ENCODE assay signal across 19 cellular contexts in genomic region chr9:113373255-113373654, GRCh38. TPM values are rescaled to one million over a fixed set of nuclear protein-coding genes. Genes with fewer than 3 reads are reported as not detected.
DNase-seq lines count a peak whose midpoint lies in the region; ATAC-seq and TF ChIP-seq lines count a peak whose summit lies in the region.
"Had no signal": no experiment of that assay in that cellular context is flagged by ENCODE, and none has a peak within 500 bp of the region (broad histone marks: within the 10 kb centered on the region; RNA-seq: fewer than 3 reads in every experiment).

No MANE protein-coding gene starts in this region.

- POLR2A ChIA-PET in activated CD4-positive, alpha-beta memory T cell treated with anti-CD3 and anti-CD28 coated beads for 36 hours (lab: Charles Lee), result no interaction called here

- peaks cover 11% of the 10 kb centered on the region for H3K4me1 Mint-ChIP-seq in activated T-helper 1 cell treated with anti-CD3 and anti-CD28 coated beads, Interleukin-12 subunit alpha, Interleukin-12 subunit beta, Interleukin-2, Interleukin-4 antibody, amounts not matched to agents 30 ng/mL and 10 ng/mL and 1 ng/mL, durations not matched to agents 14 hours and 24 hours and 36 hours (ENCODE audit: low read depth)
- H3K4me1 Mint-ChIP-seq in nephron progenitor cell, result peaks cover 16% of the 10 kb centered on the region
- peaks cover 11% of the 10 kb centered on the region for H3K4me1 Mint-ChIP-seq in activated CD4-positive, alpha-beta memory T cell treated with anti-CD3 and anti-CD28 coated beads for 36 hours (ENCODE audit: low read depth)

- no peaks in the 10 kb centered on the region for H3K9me3 Mint-ChIP-seq in activated T-helper 1 cell treated with anti-CD3 and anti-CD28 coated beads, Interleukin-12 subunit alpha, Interleukin-12 subunit beta, Interleukin-2, Interleukin-4 antibody, amounts not matched to agents 30 ng/mL and 10 ng/mL and 1 ng/mL, durations not matched to agents 14 hours and 24 hours and 36 hours
- no peaks in the 10 kb centered on the region for H3K9me3 Mint-ChIP-seq in nephron progenitor cell
- H3K9me3 Mint-ChIP-seq in activated CD4-positive, alpha-beta memory T cell treated with anti-CD3 and anti-CD28 coated beads for 36 hours, result no peaks in the 10 kb centered on the region
- H3K9me3 Mint-ChIP-seq: CD4-positive, CD25-positive, alpha-beta regulatory T cell; HFFc6 had no signal

- no peaks in the 10 kb centered on the region for H3K27me3 ChIP-seq in cardiac muscle cell

- H3K27me3 Mint-ChIP-seq in activated T-helper 1 cell treated with anti-CD3 and anti-CD28 coated beads, Interleukin-12 subunit alpha, Interleukin-12 subunit beta, Interleukin-2, Interleukin-4 antibody, amounts not matched to agents 30 ng/mL and 10 ng/mL and 1 ng/mL, durations not matched to agents 14 hours and 24 hours and 36 hours (ENCODE audit: insufficient read depth), result no peaks in the 10 kb centered on the region
- H3K27me3 Mint-ChIP-seq in nephron progenitor cell (ENCODE audit: low read depth, poor library complexity), result no peaks in the 10 kb centered on the region
- H3K27me3 Mint-ChIP-seq in activated CD4-positive, alpha-beta memory T cell treated with anti-CD3 and anti-CD28 coated beads for 36 hours, result no peaks in the 10 kb centered on the region
- H3K27me3 Mint-ChIP-seq: CD4-positive, CD25-positive, alpha-beta regulatory T cell had no signal

- ATAC-seq in left cardiac atrium, result no peak
- ATAC-seq in GM21529 (IDR thresholded peaks at IDR 0.05; ENCODE audit: unreplicated experiment), result no peak
- ATAC-seq: A549 had no signal

- H3K27ac ChIP-seq in cardiac muscle cell, result peak overlapping the region; percentile 8
- H3K27ac ChIP-seq: A549, GM23248 had no signal

- peaks cover 7% of the 10 kb centered on the region for H3K36me3 ChIP-seq in cardiac muscle cell

- CTCF ChIA-PET in activated CD4-positive, alpha-beta memory T cell treated with anti-CD3 and anti-CD28 coated beads for 36 hours (lab: Charles Lee), result no interaction called here

- no peaks in the 10 kb centered on the region for H3K4me1 ChIP-seq in cardiac muscle cell (ENCODE audit: low read depth)

- intact Hi-C loops in left cardiac atrium (cut with DNase I), result no loop called here
- intact Hi-C loops in activated T-helper 1 cell treated with anti-CD3 and anti-CD28 coated beads, Interleukin-12 subunit alpha, Interleukin-12 subunit beta, Interleukin-2, Interleukin-4 antibody, amounts not matched to agents 30 ng/mL and 10 ng/mL and 1 ng/mL, durations not matched to agents 14 hours and 24 hours and 36 hours (cut with micrococcal nuclease), result no loop called here
- intact Hi-C loops in activated CD4-positive, alpha-beta memory T cell treated with anti-CD3 and anti-CD28 coated beads for 36 hours (cut with micrococcal nuclease), result no loop called here

- no peak overlapping the region for H3K4me3 Mint-ChIP-seq in activated T-helper 1 cell treated with anti-CD3 and anti-CD28 coated beads, Interleukin-12 subunit alpha, Interleukin-12 subunit beta, Interleukin-2, Interleukin-4 antibody, amounts not matched to agents 30 ng/mL and 10 ng/mL and 1 ng/mL, durations not matched to agents 14 hours and 24 hours and 36 hours
- no peak overlapping the region for H3K4me3 Mint-ChIP-seq in nephron progenitor cell
- H3K4me3 Mint-ChIP-seq in activated CD4-positive, alpha-beta memory T cell treated with anti-CD3 and anti-CD28 coated beads for 36 hours, result no peak overlapping the region
- H3K4me3 Mint-ChIP-seq: HFFc6 had no signal

- DNase-seq in cardiac muscle cell (ENCODE audit: low read depth in 1 of 2, low spot score in 1 of 2) (no peak), left cardiac atrium (no peak), nephron progenitor cell (no peak), SK-N-DZ (ENCODE audit: low spot score) (no peak)
- no peak for DNase-seq in activated T-helper 1 cell treated with anti-CD3 and anti-CD28 coated beads, Interleukin-12 subunit alpha, Interleukin-12 subunit beta, Interleukin-2, Interleukin-4 antibody, amounts not matched to agents 30 ng/mL and 10 ng/mL and 1 ng/mL, durations not matched to agents 14 hours and 24 hours and 36 hours (ENCODE audit: low spot score)
- DNase-seq in activated CD4-positive, alpha-beta memory T cell treated with anti-CD3 and anti-CD28 coated beads for 36 hours, result no peak
- DNase-seq: Calu3; CD4-positive, CD25-positive, alpha-beta regulatory T cell; DMS79; GM23248; HFFc6; KG1; NCI-H1092; NCI-H1694 treated with DMSO at 0.1 percent for 48 hours; NCI-H510A; SHP77 treated with DMSO at 0.1 percent for 48 hours had no signal

- H3K36me3 Mint-ChIP-seq in activated T-helper 1 cell treated with anti-CD3 and anti-CD28 coated beads, Interleukin-12 subunit alpha, Interleukin-12 subunit beta, Interleukin-2, Interleukin-4 antibody, amounts not matched to agents 30 ng/mL and 10 ng/mL and 1 ng/mL, durations not matched to agents 14 hours and 24 hours and 36 hours (ENCODE audit: low read depth), result peaks cover 20% of the 10 kb centered on the region
- peaks cover 15% of the 10 kb centered on the region for H3K36me3 Mint-ChIP-seq in nephron progenitor cell (ENCODE audit: low read depth)
- peaks cover 5% of the 10 kb centered on the region for H3K36me3 Mint-ChIP-seq in activated CD4-positive, alpha-beta memory T cell treated with anti-CD3 and anti-CD28 coated beads for 36 hours

- peak overlapping the region; percentile 52 for H3K27ac Mint-ChIP-seq in activated T-helper 1 cell treated with anti-CD3 and anti-CD28 coated beads, Interleukin-12 subunit alpha, Interleukin-12 subunit beta, Interleukin-2, Interleukin-4 antibody, amounts not matched to agents 30 ng/mL and 10 ng/mL and 1 ng/mL, durations not matched to agents 14 hours and 24 hours and 36 hours
- H3K27ac Mint-ChIP-seq in nephron progenitor cell, result peak overlapping the region; percentile 70
- no peak overlapping the region for H3K27ac Mint-ChIP-seq in activated CD4-positive, alpha-beta memory T cell treated with anti-CD3 and anti-CD28 coated beads for 36 hours
- H3K27ac Mint-ChIP-seq: CD4-positive, CD25-positive, alpha-beta regulatory T cell; HFFc6 had no signal

- no peaks in the 10 kb centered on the region for H3K9me3 ChIP-seq in cardiac muscle cell (ENCODE audit: low read depth)
- H3K9me3 ChIP-seq: A549 had no signal

- no peak for TF ChIP-seq CTCF in cardiac muscle cell (IDR thresholded peaks at IDR 0.05; ENCODE audit: low read depth, low read length)
- TF ChIP-seq CTCF in nephron progenitor cell (IDR thresholded peaks at IDR 0.05), result no peak

- no peak overlapping the region for H3K4me3 ChIP-seq in cardiac muscle cell
- H3K4me3 ChIP-seq: A549, GM23248 had no signal

RNA-seq across cellular contexts. Expression of gene HDHD3, which starts 3.5 kb away (rescaled TPM):
- 44.6 and 45.5 TPM in 2 replicates for total RNA-seq in cardiac muscle cell
- 28.4 and 32.1 TPM in 2 replicates for polyA plus RNA-seq in cardiac muscle cell
- total RNA-seq in left cardiac atrium, result 10 to 100 TPM in 1 of 2 donors, 1 to 10 TPM in 1; 8.7 to 18.8 TPM
- total RNA-seq in activated T-helper 1 cell treated with anti-CD3 and anti-CD28 coated beads, Interleukin-12 subunit alpha, Interleukin-12 subunit beta, Interleukin-2, Interleukin-4 antibody, amounts not matched to agents 30 ng/mL and 10 ng/mL and 1 ng/mL, durations not matched to agents 14 hours and 24 hours and 36 hours, result 15.7 and 18.5 TPM in 2 replicates
- total RNA-seq in activated CD4-positive, alpha-beta memory T cell treated with anti-CD3 and anti-CD28 coated beads for 36 hours, result 10 to 100 TPM; 17.2 to 17.7 TPM
- 12.1 and 19.5 TPM in 2 replicates for polyA plus RNA-seq in SK-N-DZ (2014; cell fraction: cytosol; rRNA removed)
- 14.1 and 19.6 TPM in 2 replicates for polyA plus RNA-seq in SK-N-DZ (2014; cell fraction: nucleus; rRNA removed)

RNA-seq across cellular contexts. Expression of gene BSPRY, which starts 23.9 kb away (rescaled TPM):
- 0.32 and 1.2 TPM in 2 replicates for total RNA-seq in cardiac muscle cell
- polyA plus RNA-seq in cardiac muscle cell, result 0.93 and 2.1 TPM in 2 replicates
- total RNA-seq in left cardiac atrium, result 1 to 10 TPM in 1 of 2 donors, under 1 TPM in 1; 0.27 to 1.6 TPM
- total RNA-seq in activated T-helper 1 cell treated with anti-CD3 and anti-CD28 coated beads, Interleukin-12 subunit alpha, Interleukin-12 subunit beta, Interleukin-2, Interleukin-4 antibody, amounts not matched to agents 30 ng/mL and 10 ng/mL and 1 ng/mL, durations not matched to agents 14 hours and 24 hours and 36 hours, result 12.3 and 12.8 TPM in 2 replicates
- total RNA-seq in activated CD4-positive, alpha-beta memory T cell treated with anti-CD3 and anti-CD28 coated beads for 36 hours, result 1 to 10 TPM; 7.6 to 8.5 TPM
- polyA plus RNA-seq in SK-N-DZ (2014; cell fraction: cytosol; rRNA removed), result not detected in 2 replicates
- polyA plus RNA-seq in SK-N-DZ (2014; cell fraction: nucleus; rRNA removed), result not detected in 2 replicates
- total RNA-seq: GM23248, HFFc6, M059J had no signal
- polyA plus RNA-seq: GM23248 had no signal

RNA-seq across cellular contexts. Expression of gene ALAD, which starts 27.8 kb away (rescaled TPM):
- total RNA-seq in cardiac muscle cell, result 16.6 and 19.1 TPM in 2 replicates
- polyA plus RNA-seq in cardiac muscle cell, result 17.3 and 20.3 TPM in 2 replicates
- 10 to 100 TPM; 32.8 to 39.1 TPM for total RNA-seq in left cardiac atrium
- 23.0 and 23.7 TPM in 2 replicates for total RNA-seq in activated T-helper 1 cell treated with anti-CD3 and anti-CD28 coated beads, Interleukin-12 subunit alpha, Interleukin-12 subunit beta, Interleukin-2, Interleukin-4 antibody, amounts not matched to agents 30 ng/mL and 10 ng/mL and 1 ng/mL, durations not matched to agents 14 hours and 24 hours and 36 hours
- 10 to 100 TPM; 21.4 to 22.9 TPM for total RNA-seq in activated CD4-positive, alpha-beta memory T cell treated with anti-CD3 and anti-CD28 coated beads for 36 hours
- 10.1 and 11.0 TPM in 2 replicates for polyA plus RNA-seq in SK-N-DZ (2014; cell fraction: cytosol; rRNA removed)
- 35.8 and 52.0 TPM in 2 replicates for polyA plus RNA-seq in SK-N-DZ (2014; cell fraction: nucleus; rRNA removed)

RNA-seq across cellular contexts. Expression of gene WDR31, which starts 33.2 kb away (rescaled TPM):
- total RNA-seq in cardiac muscle cell (2.2 and 4.1 TPM in 2 replicates), left cardiac atrium (1 to 10 TPM; 4.9 to 5.7 TPM)
- polyA plus RNA-seq in cardiac muscle cell, result 5.4 and 8.8 TPM in 2 replicates
- 1.9 and 2.2 TPM in 2 replicates for total RNA-seq in activated T-helper 1 cell treated with anti-CD3 and anti-CD28 coated beads, Interleukin-12 subunit alpha, Interleukin-12 subunit beta, Interleukin-2, Interleukin-4 antibody, amounts not matched to agents 30 ng/mL and 10 ng/mL and 1 ng/mL, durations not matched to agents 14 hours and 24 hours and 36 hours
- 1 to 10 TPM; 1.6 to 2.4 TPM for total RNA-seq in activated CD4-positive, alpha-beta memory T cell treated with anti-CD3 and anti-CD28 coated beads for 36 hours
- 0.43 and 0.85 TPM in 2 replicates for polyA plus RNA-seq in SK-N-DZ (2014; cell fraction: cytosol; rRNA removed)
- 0.15 and 0.21 TPM in 2 replicates for polyA plus RNA-seq in SK-N-DZ (2014; cell fraction: nucleus; rRNA removed)

RNA-seq across cellular contexts. Expression of gene POLE3, which starts 37.2 kb away (rescaled TPM):
- total RNA-seq in cardiac muscle cell, result 36.5 TPM in 2 replicates
- 45.5 and 54.0 TPM in 2 replicates for polyA plus RNA-seq in cardiac muscle cell
- 10 to 100 TPM; 21.9 to 22.9 TPM for total RNA-seq in left cardiac atrium
- 90.9 and 95.7 TPM in 2 replicates for total RNA-seq in activated T-helper 1 cell treated with anti-CD3 and anti-CD28 coated beads, Interleukin-12 subunit alpha, Interleukin-12 subunit beta, Interleukin-2, Interleukin-4 antibody, amounts not matched to agents 30 ng/mL and 10 ng/mL and 1 ng/mL, durations not matched to agents 14 hours and 24 hours and 36 hours
- 10 to 100 TPM; 44.3 to 45.0 TPM for total RNA-seq in activated CD4-positive, alpha-beta memory T cell treated with anti-CD3 and anti-CD28 coated beads for 36 hours
- 165 and 180 TPM in 2 replicates for polyA plus RNA-seq in SK-N-DZ (2014; cell fraction: cytosol; rRNA removed)
- 87.9 and 89.6 TPM in 2 replicates for polyA plus RNA-seq in SK-N-DZ (2014; cell fraction: nucleus; rRNA removed)
